Comparison of ENCODE assay signal across 10 cellular contexts in genomic region chr17:61624951-61625350, GRCh38. TPM values are rescaled to one million over a fixed set of nuclear protein-coding genes. Genes with fewer than 3 reads are reported as not detected.
"Had no signal": no experiment of that assay in that cellular context is flagged by ENCODE, and none has a peak within 500 bp of the region (broad histone marks: within the 10 kb centered on the region; RNA-seq: fewer than 3 reads in every experiment).

No MANE protein-coding gene starts in this region.

- ATAC-seq: HepG2, K562 had no signal

- DNase-seq: IMR-90, KBM-7, KG1 had no signal

- H3K4me3 ChIP-seq: K562 had no signal

- H3K4me1 Mint-ChIP-seq: IgD-negative memory B cell had no signal

- H3K4me3 Mint-ChIP-seq: IgD-negative memory B cell had no signal

- FAIRE-seq: HepG2, HTR-8/SVneo, K562 had no signal

- H3K27ac Mint-ChIP-seq: IgD-negative memory B cell had no signal

- H3K27ac ChIP-seq: HL-60 had no signal

RNA-seq across cellular contexts. Expression of gene NACA2, which starts 33.9 kb away (rescaled TPM):
- total RNA-seq: HepG2, HT-29, HT1080, IMR-90 had no signal
- polyA plus RNA-seq: IgD-negative memory B cell, IMR-90 had no signal
